9 cellular contexts compared by ENCODE assay signal in the genomic region with DNA sequence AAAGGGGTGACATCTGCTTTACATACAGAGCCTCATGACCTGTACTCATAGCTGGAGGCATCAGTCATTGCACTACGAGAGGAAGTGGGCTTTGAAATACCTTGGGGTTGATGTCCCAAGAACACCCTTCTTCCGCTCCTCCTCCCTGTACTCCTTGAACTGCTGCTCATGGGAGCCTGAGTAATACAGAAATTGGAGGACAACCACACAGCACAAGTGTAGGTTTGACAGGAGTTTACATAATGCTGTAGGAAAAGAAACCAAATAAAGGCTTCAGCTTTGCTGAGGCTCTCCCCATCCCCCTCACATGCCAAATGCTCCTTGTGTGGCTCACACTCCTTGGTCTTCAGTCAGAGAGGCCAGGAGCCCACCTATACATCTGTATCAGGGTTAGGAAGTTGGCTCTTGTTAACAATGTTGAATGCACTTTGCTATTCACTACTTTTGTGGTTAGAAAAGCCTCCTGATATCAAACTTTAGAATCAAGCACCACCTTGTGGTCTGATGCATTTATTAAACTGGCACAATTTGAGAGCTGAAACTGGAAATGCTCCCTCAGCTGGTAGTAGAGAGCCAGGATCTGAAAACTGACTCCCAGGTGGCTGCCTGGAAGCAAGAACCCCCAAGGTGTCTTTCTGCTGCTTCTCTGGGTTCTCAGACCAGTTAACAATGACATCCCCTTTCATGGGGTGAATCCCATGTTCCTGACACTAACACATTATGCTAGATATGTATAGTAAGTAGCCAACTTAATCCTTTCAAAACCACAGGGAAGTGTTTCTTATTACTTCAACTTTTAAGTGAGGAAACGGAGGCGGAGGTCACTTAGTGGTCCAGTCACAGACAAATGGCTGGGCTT. TPM values are rescaled to one million over a fixed set of nuclear protein-coding genes. Genes with fewer than 3 reads are reported as not detected.
DNase-seq lines count a peak whose midpoint lies in the region; ATAC-seq and TF ChIP-seq lines count a peak whose summit lies in the region.
"Had no signal": no experiment of that assay in that cellular context is flagged by ENCODE, and none has a peak within 500 bp of the region (broad histone marks: within the 10 kb centered on the region; RNA-seq: fewer than 3 reads in every experiment).

No MANE protein-coding gene starts in this region.

- no peaks in the 10 kb centered on the region for H3K9me3 Mint-ChIP-seq in activated CD4-positive, alpha-beta memory T cell treated with anti-CD3 and anti-CD28 coated beads for 36 hours
- H3K9me3 Mint-ChIP-seq: dendritic cell treated with granulocyte-macrophage colony-stimulating factor and Interleukin-4, amounts not matched to agents 40 ng/mL and 50 ng/mL, for 4 days had no signal

- no peak overlapping the region for H3K27ac Mint-ChIP-seq in activated CD4-positive, alpha-beta memory T cell treated with anti-CD3 and anti-CD28 coated beads for 36 hours
- H3K27ac Mint-ChIP-seq: dendritic cell treated with granulocyte-macrophage colony-stimulating factor and Interleukin-4, amounts not matched to agents 40 ng/mL and 50 ng/mL, for 4 days had no signal

- peaks cover 35% of the 10 kb centered on the region for H3K4me1 Mint-ChIP-seq in activated CD4-positive, alpha-beta memory T cell treated with anti-CD3 and anti-CD28 coated beads for 36 hours (ENCODE audit: low read depth)

- H3K36me3 Mint-ChIP-seq in activated CD4-positive, alpha-beta memory T cell treated with anti-CD3 and anti-CD28 coated beads for 36 hours: no peaks in the 10 kb centered on the region

- H3K4me3 ChIP-seq in HFF-Myc (replicated peaks; ENCODE audit: low read depth, low read length) (no peak overlapping the region), muscle layer of duodenum (ENCODE audit: low read depth in 1 of 2, low read length in 2 of 2) (no peak overlapping the region), tibial nerve (no peak overlapping the region)

- H3K9me3 ChIP-seq in muscle layer of duodenum (ENCODE audit: control insufficient read depth in 1 of 2, low read length in 2 of 2) (no peaks in the 10 kb centered on the region), tibial nerve (no peaks in the 10 kb centered on the region)

- no peak for ATAC-seq in HG02678 (IDR thresholded peaks at IDR 0.05; ENCODE audit: unreplicated experiment)

- peak; percentile 69 for TF ChIP-seq CTCF in HFF-Myc (IDR thresholded peaks at IDR 0.05; ENCODE audit: low read depth, low read length, missing control alignments)
- peak; percentile 68 to 85 (median 73) for TF ChIP-seq CTCF in tibial nerve (IDR thresholded peaks at IDR 0.05)

- H3K27me3 Mint-ChIP-seq in activated CD4-positive, alpha-beta memory T cell treated with anti-CD3 and anti-CD28 coated beads for 36 hours: no peaks in the 10 kb centered on the region

- H3K27me3 ChIP-seq in muscle layer of duodenum (ENCODE audit: low read depth, low read length) (no peaks in the 10 kb centered on the region), tibial nerve (no peaks in the 10 kb centered on the region)

- DNase-seq in DMS53 treated with DMSO at 0.1 percent for 48 hours (lab: John Stamatoyannopoulos, UW; ENCODE audit: unreplicated experiment) (peak; percentile 57), HFF-Myc (ENCODE audit: extremely low read depth, low read depth) (peak; percentile 62), NCI-H446 treated with DMSO at 0.1 percent for 48 hours (lab: John Stamatoyannopoulos, UW) (peak; percentile 27), epidermal melanocyte (ENCODE audit: insufficient read length, low spot score) (peak; percentile 68), tibial nerve (ENCODE audit: low spot score in 2 of 2) (peak in 1 of 2 donors; percentile 78)
- DNase-seq in activated CD4-positive, alpha-beta memory T cell treated with anti-CD3 and anti-CD28 coated beads for 36 hours: peak; percentile 70

- no peaks in the 10 kb centered on the region for H3K36me3 ChIP-seq in muscle layer of duodenum (ENCODE audit: control insufficient read depth in 1 of 2, insufficient read depth in 2 of 2, low read length in 2 of 2)
- no peaks in the 10 kb centered on the region for H3K36me3 ChIP-seq in tibial nerve

- CTCF ChIA-PET in activated CD4-positive, alpha-beta memory T cell treated with anti-CD3 and anti-CD28 coated beads for 36 hours (lab: Charles Lee): interaction anchor here (0.5 to 2.5 kb wide), 23 partner anchors 10 to 611 kb away, joined by 3 to 15 read pairs (median 3); partner anchors contain the start of gene EDN1

- H3K27ac ChIP-seq in muscle layer of duodenum (ENCODE audit: low read length): peak overlapping the region; percentile 60
- H3K27ac ChIP-seq in tibial nerve: no peak overlapping the region

- TF ChIP-seq POLR2A in tibial nerve (IDR thresholded peaks at IDR 0.05): no peak

- no peak overlapping the region for H3K4me3 Mint-ChIP-seq in activated CD4-positive, alpha-beta memory T cell treated with anti-CD3 and anti-CD28 coated beads for 36 hours
- H3K4me3 Mint-ChIP-seq: dendritic cell treated with granulocyte-macrophage colony-stimulating factor and Interleukin-4, amounts not matched to agents 40 ng/mL and 50 ng/mL, for 4 days had no signal

- intact Hi-C loops in activated CD4-positive, alpha-beta memory T cell treated with anti-CD3 and anti-CD28 coated beads for 36 hours (cut with micrococcal nuclease): loop anchor here (1.0 to 5.0 kb wide), 10 partner anchors 7 to 579 kb away; no protein-coding TSS in a partner anchor

- WGBS in tibial nerve, 2 donors: 72 to 75% methylated on average over 4 of the region's 4 CpGs

- TF ChIP-seq EP300 in tibial nerve (IDR thresholded peaks at IDR 0.05): no peak

- peaks cover 6 to 8% of the 10 kb centered on the region in 2 donors for H3K4me1 ChIP-seq in muscle layer of duodenum (ENCODE audit: control insufficient read depth in 1 of 2, insufficient read depth in 2 of 2, low read length in 2 of 2)
- H3K4me1 ChIP-seq in tibial nerve: peaks cover 0 to 6% (median 2%) of the 10 kb centered on the region in 4 donors

- POLR2A ChIA-PET in activated CD4-positive, alpha-beta memory T cell treated with anti-CD3 and anti-CD28 coated beads for 36 hours (lab: Charles Lee): no interaction called here

RNA-seq across cellular contexts. Expression of gene EDN1, which starts 56.2 kb away (rescaled TPM):
- not detected for total RNA-seq in activated CD4-positive, alpha-beta memory T cell treated with anti-CD3 and anti-CD28 coated beads for 36 hours
- 10 to 100 TPM; 18.2 to 48.8 (median 38.3) TPM for total RNA-seq in tibial nerve

Comparison
In these comparisons a context has a peak if more than half of its experiments do, and no peak if none do; other contexts are left out.
1. RNA of gene EDN1, which starts 56.2 kb away (total RNA-seq): 18.2 to 48.8 TPM in tibial nerve; not detected in activated CD4-positive, alpha-beta memory T cell treated with anti-CD3 and anti-CD28 coated beads for 36 hours; every median in the first group is over 10 times any median in the second.